Comparison of ENCODE assay signal across 9 cellular contexts in the genomic region with DNA sequence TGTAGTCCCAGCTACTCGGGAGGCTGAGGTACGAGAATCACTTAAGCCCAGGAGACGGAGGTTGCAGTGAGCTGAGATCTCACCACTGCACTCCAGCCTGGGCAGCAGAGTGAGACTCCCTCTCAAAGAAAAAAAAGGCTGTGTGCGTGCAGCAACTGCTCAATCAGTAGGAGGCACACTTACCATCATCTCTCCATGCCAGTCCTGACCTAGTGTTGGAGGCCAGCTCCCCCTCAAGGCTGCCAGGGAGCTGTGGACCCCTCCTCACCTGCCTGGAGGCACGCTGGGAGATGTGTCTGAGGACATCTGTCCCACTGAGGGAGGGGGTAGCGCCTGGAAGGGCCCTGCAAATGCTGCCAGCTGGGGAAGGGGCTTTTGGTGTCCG.
DNase-seq lines count a peak whose midpoint lies in the region; ATAC-seq and TF ChIP-seq lines count a peak whose summit lies in the region.
"Had no signal": no experiment of that assay in that cellular context is flagged by ENCODE, and none has a peak within 500 bp of the region (broad histone marks: within the 10 kb centered on the region; RNA-seq: fewer than 3 reads in every experiment).

No MANE protein-coding gene starts in this region.

- TF ChIP-seq CTCF in RWPE1 (conservative IDR thresholded peaks at IDR 0.05; ENCODE audit: low read depth) = no peak

- peak; percentile 56 for DNase-seq in NK-92 treated with Interleukin-12 subunit alpha and Interleukin-12 subunit beta, amount 100 ng/mL, for 24 hours (lab: John Stamatoyannopoulos, UW)
- no peak for DNase-seq in NK-92 (lab: John Stamatoyannopoulos, UW; ENCODE audit: unreplicated experiment)
- no peak for DNase-seq in RWPE1 (ENCODE audit: low spot score)
- DNase-seq in epithelial cell of prostate (ENCODE audit: low read depth, low spot score) = no peak
- no peak for DNase-seq in stimulated activated effector memory CD8-positive, alpha-beta T cell treated with anti-CD3 and anti-CD28 coated beads, Interleukin-12 subunit alpha, Interleukin-12 subunit beta, amount 100 ng/mL, for 72 hours (ENCODE audit: low spot score in 2 of 2)
- no peak for DNase-seq in KBM-7
- no peak for DNase-seq in D341Med (ENCODE audit: low spot score)
- DNase-seq: SW 1271 had no signal

- ATAC-seq in stimulated activated effector memory CD8-positive, alpha-beta T cell treated with anti-CD3 and anti-CD28 coated beads, Interleukin-12 subunit alpha, Interleukin-12 subunit beta, amount 100 ng/mL, for 72 hours = no peak
- ATAC-seq in HG03571 (IDR thresholded peaks at IDR 0.05; ENCODE audit: unreplicated experiment) = no peak

- H3K36me3 Mint-ChIP-seq in stimulated activated effector memory CD8-positive, alpha-beta T cell treated with anti-CD3 and anti-CD28 coated beads, Interleukin-12 subunit alpha, Interleukin-12 subunit beta, amount 100 ng/mL, for 72 hours = peaks cover 30% of the 10 kb centered on the region

- CTCF ChIA-PET in RWPE1 (lab: Yijun Ruan, JAX) = interaction anchor here (0.6 to 2.1 kb wide), 3 partner anchors 10 to 166 kb away, joined by 3 to 15 read pairs (median 12); no protein-coding TSS in a partner anchor

- H3K27ac Mint-ChIP-seq in stimulated activated effector memory CD8-positive, alpha-beta T cell treated with anti-CD3 and anti-CD28 coated beads, Interleukin-12 subunit alpha, Interleukin-12 subunit beta, amount 100 ng/mL, for 72 hours = peak overlapping the region; percentile 98

- peak overlapping the region; percentile 78 for H3K4me3 Mint-ChIP-seq in stimulated activated effector memory CD8-positive, alpha-beta T cell treated with anti-CD3 and anti-CD28 coated beads, Interleukin-12 subunit alpha, Interleukin-12 subunit beta, amount 100 ng/mL, for 72 hours

- H3K27ac ChIP-seq in RWPE1 = peak overlapping the region; percentile 90
- H3K27ac ChIP-seq in epithelial cell of prostate = peak overlapping the region; percentile 70

- H3K4me1 Mint-ChIP-seq in stimulated activated effector memory CD8-positive, alpha-beta T cell treated with anti-CD3 and anti-CD28 coated beads, Interleukin-12 subunit alpha, Interleukin-12 subunit beta, amount 100 ng/mL, for 72 hours = peaks cover 83% of the 10 kb centered on the region

- POLR2A ChIA-PET in RWPE1 (lab: Yijun Ruan, JAX; ENCODE audit: low non-redundant PET) = no interaction called here

- in situ Hi-C loops in KBM-7 (cut with MboI; ENCODE audit: low pct_unique_long_range_greater_than_20kb, low sequenced_read_pairs) = no loop called here

- H3K9me3 Mint-ChIP-seq in stimulated activated effector memory CD8-positive, alpha-beta T cell treated with anti-CD3 and anti-CD28 coated beads, Interleukin-12 subunit alpha, Interleukin-12 subunit beta, amount 100 ng/mL, for 72 hours = no peaks in the 10 kb centered on the region
